In genomic region chr6:157912326-157912725, GRCh38 we compare ENCODE assay signal across 10 cellular contexts.
DNase-seq lines count a peak whose midpoint lies in the region; ATAC-seq lines count a peak whose summit lies in the region.
"Had no signal": no experiment of that assay in that cellular context is flagged by ENCODE, and none has a peak within 500 bp of the region (broad histone marks: within the 10 kb centered on the region; RNA-seq: fewer than 3 reads in every experiment).

No MANE protein-coding gene starts in this region.

- H3K4me1 ChIP-seq in ACC112 (ENCODE audit: control insufficient read depth, insufficient read depth, low read length, unreplicated experiment): peaks cover 13% of the 10 kb centered on the region

- H3K4me3 ChIP-seq in ACC112 (ENCODE audit: low read depth, low read length): no peak overlapping the region

- peaks cover 40% of the 10 kb centered on the region for H3K36me3 ChIP-seq in ACC112 (ENCODE audit: insufficient read depth, low read length)

- H3K79me2 ChIP-seq in ACC112 (ENCODE audit: control insufficient read depth, insufficient read depth, low read length, unreplicated experiment): no peaks in the 10 kb centered on the region

- H3K27ac ChIP-seq in ACC112 (ENCODE audit: low read depth, low read length): peak overlapping the region; percentile 56

- H3K27me3 ChIP-seq in ACC112 (ENCODE audit: insufficient read depth, low read length): no peaks in the 10 kb centered on the region

- ATAC-seq in GM19023 (IDR thresholded peaks at IDR 0.05; ENCODE audit: unreplicated experiment): no peak

- DNase-seq in M059J (ENCODE audit: low read depth): peak; percentile 75
- DNase-seq in cerebellar cortex (ENCODE audit: low spot score): peak; percentile 52
- peak; percentile 68 for DNase-seq in kidney tubule cell (ENCODE audit: low spot score)
- DNase-seq in retina: no peak
- DNase-seq in NCI-H2107 (lab: John Stamatoyannopoulos, UW): no peak
- DNase-seq in occipital lobe (lab: John Stamatoyannopoulos, UW): no peak
- DNase-seq: activated B cell treated with CpG ODN at 0.5 μM for 24 hours; stimulated activated CD4-positive, alpha-beta T cell treated with anti-CD3 and anti-CD28 coated beads, Interleukin-12 subunit alpha, Interleukin-12 subunit beta, amount 100 ng/mL, for 4 hours had no signal

- H2AFZ ChIP-seq in ACC112 (ENCODE audit: low read length, unreplicated experiment): no peak overlapping the region

Comparison
In these comparisons a context has a peak if more than half of its experiments do, and no peak if none do; other contexts are left out.
1. DNase-seq: peak in M059J (single experiment), cerebellar cortex (single experiment) and kidney tubule cell (single experiment); none in retina (single experiment), NCI-H2107 (single experiment) and occipital lobe (single experiment).